Comparison of ENCODE assay signal across 16 cellular contexts in genomic region chr7:11895352-11895751, GRCh38.
DNase-seq lines count a peak whose midpoint lies in the region; ATAC-seq and TF ChIP-seq lines count a peak whose summit lies in the region.
"Had no signal": no experiment of that assay in that cellular context is flagged by ENCODE, and none has a peak within 500 bp of the region (broad histone marks: within the 10 kb centered on the region; RNA-seq: fewer than 3 reads in every experiment).

No MANE protein-coding gene starts in this region.

- no peaks in the 10 kb centered on the region for H3K36me3 Mint-ChIP-seq in glutamatergic neuron (ENCODE audit: unreplicated experiment)
- H3K36me3 Mint-ChIP-seq: CD4-positive, CD25-positive, alpha-beta regulatory T cell had no signal

- no peak overlapping the region for H3K4me3 Mint-ChIP-seq in glutamatergic neuron (ENCODE audit: unreplicated experiment)
- H3K4me3 Mint-ChIP-seq: CD4-positive, CD25-positive, alpha-beta regulatory T cell had no signal

- H3K4me1 Mint-ChIP-seq in glutamatergic neuron (ENCODE audit: low read depth, unreplicated experiment), result peaks cover 28% of the 10 kb centered on the region
- H3K4me1 Mint-ChIP-seq: CD4-positive, CD25-positive, alpha-beta regulatory T cell had no signal

- H3K9me3 Mint-ChIP-seq in glutamatergic neuron (ENCODE audit: unreplicated experiment), result no peaks in the 10 kb centered on the region

- no peaks in the 10 kb centered on the region for H3K27me3 Mint-ChIP-seq in glutamatergic neuron (ENCODE audit: unreplicated experiment)
- H3K27me3 Mint-ChIP-seq: CD4-positive, CD25-positive, alpha-beta regulatory T cell had no signal

- H3K27ac Mint-ChIP-seq in glutamatergic neuron (ENCODE audit: unreplicated experiment), result peak overlapping the region; percentile 72
- H3K27ac Mint-ChIP-seq: CD4-positive, CD25-positive, alpha-beta regulatory T cell had no signal

- DNase-seq in NCI-H1694 treated with DMSO at 0.1 percent for 48 hours (lab: John Stamatoyannopoulos, UW) (peak; percentile 74), NCI-H748 treated with DMSO at 0.1 percent for 48 hours (lab: John Stamatoyannopoulos, UW) (peak; percentile 38), glutamatergic neuron (no peak), GF-D8 (lab: John Stamatoyannopoulos, UW) (no peak), SIG-M5 (lab: John Stamatoyannopoulos, UW) (no peak), cardiac septum (ENCODE audit: low spot score) (no peak)
- DNase-seq: CD4-positive, CD25-positive, alpha-beta regulatory T cell; MG63; NCI-H1092; NCI-H2171; NCI-H345; NCI-H774; OCI-M1; T-helper 2 cell had no signal

- peak; percentile 56 for ATAC-seq in HG02885 (IDR thresholded peaks at IDR 0.05; ENCODE audit: poor library complexity, unreplicated experiment)
- ATAC-seq: Right ventricle myocardium inferior had no signal

- intact Hi-C loops in cardiac septum (cut with DNase I), result no loop called here

- no peak for TF ChIP-seq CTCF in glutamatergic neuron (IDR thresholded peaks at IDR 0.05; ENCODE audit: partially characterized antibody, unreplicated experiment)

Comparison
In these comparisons a context has a peak if more than half of its experiments do, and no peak if none do; other contexts are left out.
1. DNase-seq: peak in NCI-H1694 treated with DMSO at 0.1 percent for 48 hours (single experiment) and NCI-H748 treated with DMSO at 0.1 percent for 48 hours (single experiment); none in glutamatergic neuron (single experiment), GF-D8 (single experiment), SIG-M5 (single experiment) and cardiac septum (single experiment).